11 cellular contexts compared by ENCODE assay signal in genomic region chr16:31109622-31110021, GRCh38. TPM values are rescaled to one million over a fixed set of nuclear protein-coding genes. Genes with fewer than 3 reads are reported as not detected.
DNase-seq lines count a peak whose midpoint lies in the region; ATAC-seq lines count a peak whose summit lies in the region.
"Had no signal": no experiment of that assay in that cellular context is flagged by ENCODE, and none has a peak within 500 bp of the region (broad histone marks: within the 10 kb centered on the region; RNA-seq: fewer than 3 reads in every experiment).

No MANE protein-coding gene starts in this region.

- H3K27ac Mint-ChIP-seq in activated CD8-positive, alpha-beta memory T cell treated with anti-CD3 and anti-CD28 coated beads, Interleukin-2, amount 10 ng/mL, durations not matched to agents 7 days and 5 days = peak overlapping the region; percentile 38
- H3K27ac Mint-ChIP-seq in activated CD4-positive, alpha-beta memory T cell treated with anti-CD3 and anti-CD28 coated beads for 36 hours = no peak overlapping the region
- peak overlapping the region; percentile 86 for H3K27ac Mint-ChIP-seq in stimulated activated effector memory CD8-positive, alpha-beta T cell treated with anti-CD3 and anti-CD28 coated beads, Interleukin-12 subunit alpha, Interleukin-12 subunit beta, amount 100 ng/mL, for 72 hours

- H3K9ac ChIP-seq in iPS-15b (ENCODE audit: low read depth, low read length) = no peak overlapping the region

- peaks cover 24% of the 10 kb centered on the region for H3K36me3 ChIP-seq in iPS-15b (ENCODE audit: control insufficient read depth, insufficient read depth, low read length)

- no peaks in the 10 kb centered on the region for H3K9me3 ChIP-seq in iPS-15b (ENCODE audit: control insufficient read depth, insufficient read depth, low read length)
- H3K9me3 ChIP-seq: heart right ventricle had no signal

- H3K4me3 Mint-ChIP-seq in activated CD8-positive, alpha-beta memory T cell treated with anti-CD3 and anti-CD28 coated beads, Interleukin-2, amount 10 ng/mL, durations not matched to agents 7 days and 5 days = peak overlapping the region; percentile 66
- H3K4me3 Mint-ChIP-seq in activated CD4-positive, alpha-beta memory T cell treated with anti-CD3 and anti-CD28 coated beads for 36 hours = peak overlapping the region; percentile 70
- H3K4me3 Mint-ChIP-seq in stimulated activated effector memory CD8-positive, alpha-beta T cell treated with anti-CD3 and anti-CD28 coated beads, Interleukin-12 subunit alpha, Interleukin-12 subunit beta, amount 100 ng/mL, for 72 hours = peak overlapping the region; percentile 90

- H3K4me3 ChIP-seq in iPS-15b (ENCODE audit: low read depth, low read length) = peak overlapping the region; percentile 73

- H3K27me3 ChIP-seq in iPS-15b (ENCODE audit: control insufficient read depth, insufficient read depth, low read length) = peaks cover 2% of the 10 kb centered on the region
- H3K27me3 ChIP-seq: heart right ventricle had no signal

- H3K9me3 Mint-ChIP-seq in activated CD8-positive, alpha-beta memory T cell treated with anti-CD3 and anti-CD28 coated beads, Interleukin-2, amount 10 ng/mL, durations not matched to agents 7 days and 5 days (ENCODE audit: low read depth) = no peaks in the 10 kb centered on the region
- no peaks in the 10 kb centered on the region for H3K9me3 Mint-ChIP-seq in activated CD4-positive, alpha-beta memory T cell treated with anti-CD3 and anti-CD28 coated beads for 36 hours
- H3K9me3 Mint-ChIP-seq in stimulated activated effector memory CD8-positive, alpha-beta T cell treated with anti-CD3 and anti-CD28 coated beads, Interleukin-12 subunit alpha, Interleukin-12 subunit beta, amount 100 ng/mL, for 72 hours = no peaks in the 10 kb centered on the region

- no peaks in the 10 kb centered on the region for H3K27me3 Mint-ChIP-seq in activated CD8-positive, alpha-beta memory T cell treated with anti-CD3 and anti-CD28 coated beads, Interleukin-2, amount 10 ng/mL, durations not matched to agents 7 days and 5 days
- no peaks in the 10 kb centered on the region for H3K27me3 Mint-ChIP-seq in activated CD4-positive, alpha-beta memory T cell treated with anti-CD3 and anti-CD28 coated beads for 36 hours

- peaks cover 29% of the 10 kb centered on the region for H3K4me1 Mint-ChIP-seq in activated CD8-positive, alpha-beta memory T cell treated with anti-CD3 and anti-CD28 coated beads, Interleukin-2, amount 10 ng/mL, durations not matched to agents 7 days and 5 days
- H3K4me1 Mint-ChIP-seq in activated CD4-positive, alpha-beta memory T cell treated with anti-CD3 and anti-CD28 coated beads for 36 hours (ENCODE audit: low read depth) = peaks cover 23% of the 10 kb centered on the region
- H3K4me1 Mint-ChIP-seq in stimulated activated effector memory CD8-positive, alpha-beta T cell treated with anti-CD3 and anti-CD28 coated beads, Interleukin-12 subunit alpha, Interleukin-12 subunit beta, amount 100 ng/mL, for 72 hours = peaks cover 32% of the 10 kb centered on the region

- no peak for DNase-seq in activated CD8-positive, alpha-beta memory T cell treated with anti-CD3 and anti-CD28 coated beads, Interleukin-2, amount 10 ng/mL, durations not matched to agents 7 days and 5 days
- DNase-seq in activated CD8-positive, alpha-beta memory T cell treated with anti-CD3 and anti-CD28 coated beads for 24 hours = no peak
- no peak for DNase-seq in activated CD4-positive, alpha-beta memory T cell treated with anti-CD3 and anti-CD28 coated beads for 36 hours
- no peak for DNase-seq in stimulated activated effector memory CD8-positive, alpha-beta T cell treated with anti-CD3 and anti-CD28 coated beads, Interleukin-12 subunit alpha, Interleukin-12 subunit beta, amount 100 ng/mL, for 72 hours (ENCODE audit: low spot score in 2 of 2)
- DNase-seq in SW480 (ENCODE audit: low spot score) = no peak
- DNase-seq: dermis blood vessel endothelial cell, heart right ventricle, NCI-H748 treated with DMSO at 0.1 percent for 48 hours had no signal

- no peak for ATAC-seq in activated CD8-positive, alpha-beta memory T cell treated with anti-CD3 and anti-CD28 coated beads, Interleukin-2, amount 10 ng/mL, durations not matched to agents 7 days and 5 days
- no peak for ATAC-seq in stimulated activated effector memory CD8-positive, alpha-beta T cell treated with anti-CD3 and anti-CD28 coated beads, Interleukin-12 subunit alpha, Interleukin-12 subunit beta, amount 100 ng/mL, for 72 hours
- ATAC-seq in HG02678 (IDR thresholded peaks at IDR 0.05; ENCODE audit: unreplicated experiment) (no peak), GM18519 (IDR thresholded peaks at IDR 0.05; ENCODE audit: low FRiP score, unreplicated experiment) (no peak)
- ATAC-seq: heart right ventricle had no signal

- peaks cover 17% of the 10 kb centered on the region for H3K36me3 Mint-ChIP-seq in activated CD8-positive, alpha-beta memory T cell treated with anti-CD3 and anti-CD28 coated beads, Interleukin-2, amount 10 ng/mL, durations not matched to agents 7 days and 5 days
- peaks cover 12% of the 10 kb centered on the region for H3K36me3 Mint-ChIP-seq in activated CD4-positive, alpha-beta memory T cell treated with anti-CD3 and anti-CD28 coated beads for 36 hours
- H3K36me3 Mint-ChIP-seq in stimulated activated effector memory CD8-positive, alpha-beta T cell treated with anti-CD3 and anti-CD28 coated beads, Interleukin-12 subunit alpha, Interleukin-12 subunit beta, amount 100 ng/mL, for 72 hours = peaks cover 47% of the 10 kb centered on the region

- H3K4me1 ChIP-seq in iPS-15b (ENCODE audit: control insufficient read depth, insufficient read depth, low read length) = no peaks in the 10 kb centered on the region

- CTCF ChIA-PET in activated CD8-positive, alpha-beta memory T cell treated with anti-CD3 and anti-CD28 coated beads, Interleukin-2, amount 10 ng/mL, durations not matched to agents 7 days and 5 days (lab: Charles Lee) = no interaction called here
- CTCF ChIA-PET in activated CD4-positive, alpha-beta memory T cell treated with anti-CD3 and anti-CD28 coated beads for 36 hours (lab: Charles Lee) = interaction anchor here (1.2 kb wide), 2 partner anchors 33 to 125 kb away, joined by 3 read pairs; partner anchors contain the start of gene HSD3B7

- POLR2A ChIA-PET in activated CD4-positive, alpha-beta memory T cell treated with anti-CD3 and anti-CD28 coated beads for 36 hours (lab: Charles Lee) = no interaction called here

- intact Hi-C loops in activated CD4-positive, alpha-beta memory T cell treated with anti-CD3 and anti-CD28 coated beads for 36 hours (cut with micrococcal nuclease) = loop anchor here (2.0 to 5.0 kb wide), 2 partner anchors 15 to 77 kb away; partner anchors contain the start of genes STX4 and VKORC1

RNA-seq across cellular contexts. Expression of gene BCKDK, which starts 1.4 kb away (rescaled TPM):
- total RNA-seq in activated CD8-positive, alpha-beta memory T cell treated with anti-CD3 and anti-CD28 coated beads, Interleukin-2, amount 10 ng/mL, durations not matched to agents 7 days and 5 days = 10 to 100 TPM; 34.7 to 35.4 TPM
- 10 to 100 TPM; 38.5 to 40.5 TPM for total RNA-seq in activated CD4-positive, alpha-beta memory T cell treated with anti-CD3 and anti-CD28 coated beads for 36 hours

RNA-seq across cellular contexts. Expression of gene KAT8, which starts 7.8 kb away (rescaled TPM):
- 10 to 100 TPM; 54.8 to 56.1 TPM for total RNA-seq in activated CD8-positive, alpha-beta memory T cell treated with anti-CD3 and anti-CD28 coated beads, Interleukin-2, amount 10 ng/mL, durations not matched to agents 7 days and 5 days
- total RNA-seq in activated CD4-positive, alpha-beta memory T cell treated with anti-CD3 and anti-CD28 coated beads for 36 hours = 10 to 100 TPM; 48.8 to 49.6 TPM

RNA-seq across cellular contexts. Expression of gene VKORC1, which starts 15.0 kb away (rescaled TPM):
- total RNA-seq in activated CD8-positive, alpha-beta memory T cell treated with anti-CD3 and anti-CD28 coated beads, Interleukin-2, amount 10 ng/mL, durations not matched to agents 7 days and 5 days = 10 to 100 TPM; 66.3 to 68.9 TPM
- 10 to 100 TPM; 67.3 to 72.3 TPM for total RNA-seq in activated CD4-positive, alpha-beta memory T cell treated with anti-CD3 and anti-CD28 coated beads for 36 hours

RNA-seq across cellular contexts. Expression of gene PRSS53, which starts 20.9 kb away (rescaled TPM):
- total RNA-seq in activated CD8-positive, alpha-beta memory T cell treated with anti-CD3 and anti-CD28 coated beads, Interleukin-2, amount 10 ng/mL, durations not matched to agents 7 days and 5 days = 1 to 10 TPM; 5.3 to 6.6 TPM
- 1 to 10 TPM; 3.4 to 5.3 TPM for total RNA-seq in activated CD4-positive, alpha-beta memory T cell treated with anti-CD3 and anti-CD28 coated beads for 36 hours

RNA-seq across cellular contexts. Expression of gene PRSS8, which starts 25.9 kb away (rescaled TPM):
- total RNA-seq in activated CD8-positive, alpha-beta memory T cell treated with anti-CD3 and anti-CD28 coated beads, Interleukin-2, amount 10 ng/mL, durations not matched to agents 7 days and 5 days = not detected
- not detected for total RNA-seq in activated CD4-positive, alpha-beta memory T cell treated with anti-CD3 and anti-CD28 coated beads for 36 hours
- total RNA-seq: dermis blood vessel endothelial cell had no signal
